ENCODE assay signal across 11 cellular contexts in the genomic region with DNA sequence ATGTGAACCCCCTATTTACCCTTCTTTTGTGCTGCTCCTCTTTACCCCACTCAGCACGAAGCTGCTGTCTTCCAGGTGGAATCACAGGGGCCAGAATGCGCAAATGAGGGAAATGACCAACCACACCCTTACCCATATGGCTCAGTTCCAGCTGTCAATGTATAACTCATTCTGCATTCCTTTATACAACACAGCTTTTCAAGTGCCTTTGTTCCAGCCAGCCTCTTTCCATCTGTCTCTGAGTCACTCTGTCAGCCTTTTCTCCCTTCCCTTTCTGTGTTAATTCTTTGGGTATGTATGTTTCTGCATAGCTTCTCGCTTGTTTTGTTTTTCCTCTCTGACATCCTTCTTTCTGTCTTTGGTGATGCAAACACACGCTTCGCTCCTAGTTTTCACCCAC. TPM values are rescaled to one million over a fixed set of nuclear protein-coding genes. Genes with fewer than 3 reads are reported as not detected.
DNase-seq lines count a peak whose midpoint lies in the region; TF ChIP-seq lines count a peak whose summit lies in the region.
"Had no signal": no experiment of that assay in that cellular context is flagged by ENCODE, and none has a peak within 500 bp of the region (broad histone marks: within the 10 kb centered on the region; RNA-seq: fewer than 3 reads in every experiment).

No MANE protein-coding gene starts in this region.

- no peaks in the 10 kb centered on the region for H3K27me3 Mint-ChIP-seq in nephron progenitor cell (ENCODE audit: low read depth, poor library complexity)
- H3K27me3 Mint-ChIP-seq: naive B cell, T-cell had no signal

- no peak overlapping the region for H3K4me3 ChIP-seq in cardiac fibroblast (replicated peaks in 1 of 2; ENCODE audit: low read depth in 2 of 2, low read length in 2 of 2)

- H3K36me3 Mint-ChIP-seq in nephron progenitor cell (ENCODE audit: low read depth): peaks cover 6% of the 10 kb centered on the region

- TF ChIP-seq CTCF in cardiac fibroblast (IDR thresholded peaks at IDR 0.05; ENCODE audit: low read depth, low read length): no peak
- TF ChIP-seq CTCF in nephron progenitor cell (IDR thresholded peaks at IDR 0.05): no peak

- H3K27ac Mint-ChIP-seq in nephron progenitor cell: no peak overlapping the region
- H3K27ac Mint-ChIP-seq: T-cell had no signal

- H3K4me3 Mint-ChIP-seq in nephron progenitor cell: no peak overlapping the region
- H3K4me3 Mint-ChIP-seq: naive B cell, T-cell had no signal

- peaks cover 6% of the 10 kb centered on the region for H3K4me1 Mint-ChIP-seq in nephron progenitor cell
- H3K4me1 Mint-ChIP-seq: naive B cell, T-cell had no signal

- H3K9me3 Mint-ChIP-seq in nephron progenitor cell: peaks cover 35% of the 10 kb centered on the region
- H3K9me3 Mint-ChIP-seq: naive B cell, T-cell had no signal

- DNase-seq in Ammon's horn (ENCODE audit: low spot score) (peak; percentile 4), LHCN-M2 (ENCODE audit: low read depth) (peak; percentile 53), cardiac fibroblast (ENCODE audit: low read depth in 2 of 2) (peak; percentile 42 to 81), lung microvascular endothelial cell (ENCODE audit: low read depth in 2 of 2) (peak; percentile 41 to 61), anterior cingulate cortex (lab: John Stamatoyannopoulos, UW) (no peak), nephron progenitor cell (no peak), ureter (ENCODE audit: low spot score) (no peak)
- no peak for DNase-seq in stimulated activated CD4-positive, alpha-beta T cell treated with anti-CD3 and anti-CD28 coated beads, Interleukin-4, amount 100 ng/mL, for 24 hours
- DNase-seq: naive B cell, NCI-H1930, T-cell had no signal

RNA-seq across cellular contexts. Expression of gene RS1, which starts 54.6 kb away (rescaled TPM):
- total RNA-seq in LHCN-M2 (2014; rRNA removed) (not detected in 2 replicates), lung microvascular endothelial cell (not detected in 2 replicates), ureter (not detected)
- not detected for polyA plus RNA-seq in LHCN-M2 (2012)
- total RNA-seq: T-cell had no signal

Comparison
In these comparisons a context has a peak if more than half of its experiments do, and no peak if none do; other contexts are left out.
1. DNase-seq: peak in Ammon's horn (single experiment), LHCN-M2 (single experiment), cardiac fibroblast (2 of 2) and lung microvascular endothelial cell (2 of 2); none in anterior cingulate cortex (0 of 58), nephron progenitor cell (single experiment), stimulated activated CD4-positive, alpha-beta T cell treated with anti-CD3 and anti-CD28 coated beads, Interleukin-4, amount 100 ng/mL, for 24 hours (single experiment) and ureter (single experiment).